ENCODE assay signal across 8 cellular contexts in genomic region chr13:51125495-51126226, GRCh38. TPM values are rescaled to one million over a fixed set of nuclear protein-coding genes. Genes with fewer than 3 reads are reported as not detected.
DNase-seq lines count a peak whose midpoint lies in the region; ATAC-seq and TF ChIP-seq lines count a peak whose summit lies in the region.

No MANE protein-coding gene starts in this region.

- TF ChIP-seq POLR2A in sigmoid colon (IDR thresholded peaks at IDR 0.05): no peak

- intact Hi-C loops in left cardiac atrium (cut with DNase I) (loop anchor here in 1 of 2 donors (5.0 to 10.0 kb wide), 3 partner anchors 162 to 999 kb away; partner anchors contain the start of gene NEK5), sigmoid colon (cut with DNase I) (loop anchor here (2.0 kb wide), 1 partner anchor 161 kb away; no protein-coding TSS in a partner anchor)

- TF ChIP-seq EP300 in Ishikawa (IDR thresholded peaks at IDR 0.05; ENCODE audit: borderline replicate concordance) (no peak), sigmoid colon (IDR thresholded peaks at IDR 0.05) (no peak)

- H3K36me3 ChIP-seq in NT2/D1 (ENCODE audit: insufficient read depth, insufficient read length, low read length) (no peaks in the 10 kb centered on the region), sigmoid colon (no peaks in the 10 kb centered on the region)

- DNase-seq in ELR (ENCODE audit: low read depth) (peak; percentile 62), NT2/D1 (ENCODE audit: low read depth, low spot score) (peak; percentile 58), left cardiac atrium (peak; percentile 43), sigmoid colon (peak; percentile 72)
- peak; percentile 33 for DNase-seq in activated naive CD4-positive, alpha-beta T cell treated with anti-CD3 and anti-CD28 coated beads, Interleukin-2, amount 50 U/mL, for 16 hours

- H3K4me1 ChIP-seq in NT2/D1 (ENCODE audit: insufficient read depth, insufficient read length): no peaks in the 10 kb centered on the region
- H3K4me1 ChIP-seq in sigmoid colon: no peaks in the 10 kb centered on the region

- H3K9me3 ChIP-seq in NT2/D1 (ENCODE audit: insufficient read depth, low read length) (no peaks in the 10 kb centered on the region), sigmoid colon (no peaks in the 10 kb centered on the region)

- H3K27ac ChIP-seq in sigmoid colon: no peak overlapping the region

- TF ChIP-seq RAD21 in Ishikawa (IDR thresholded peaks at IDR 0.05; ENCODE audit: low read depth): peak; percentile 96

- H3K27me3 ChIP-seq in NT2/D1 (ENCODE audit: insufficient read depth, insufficient read length) (no peaks in the 10 kb centered on the region), sigmoid colon (no peaks in the 10 kb centered on the region)

- WGBS in sigmoid colon, 2 donors: 14 to 29% methylated on average over 7 of the region's 7 CpGs

- H3K4me3 ChIP-seq in NT2/D1 (ENCODE audit: insufficient read length, low read depth) (no peak overlapping the region), sigmoid colon (no peak overlapping the region)

- H3K9ac ChIP-seq in NT2/D1 (ENCODE audit: insufficient read length, low read depth): no peak overlapping the region

- TF ChIP-seq CTCF in sigmoid colon (IDR thresholded peaks at IDR 0.05): peak; percentile 52 to 61 (median 55)

- peak; percentile 87 for ATAC-seq in GM21526 (IDR thresholded peaks at IDR 0.05; ENCODE audit: low FRiP score, unreplicated experiment)
- peak; percentile 67 to 75 for ATAC-seq in left cardiac atrium
- no peak for ATAC-seq in GM21737 (IDR thresholded peaks at IDR 0.05; ENCODE audit: unreplicated experiment)

TF ChIP-seq in Ishikawa, 13 proteins besides CTCF, POLR2A, EP300 and RAD21:
- no peak for TF ChIP-seq TCF12 (IDR thresholded peaks at IDR 0.05; ENCODE audit: low read depth)
- TF ChIP-seq EGR1 (IDR thresholded peaks at IDR 0.05): no peak
- no peak for TF ChIP-seq CREB1 (IDR thresholded peaks at IDR 0.05; ENCODE audit: low read depth)
- TF ChIP-seq FOXM1 (IDR thresholded peaks at IDR 0.05; ENCODE audit: borderline replicate concordance, low read depth): no peak
- TF ChIP-seq USF1 (IDR thresholded peaks at IDR 0.05): no peak
- TF ChIP-seq REST (IDR thresholded peaks at IDR 0.05; ENCODE audit: low read depth): no peak
- TF ChIP-seq YY1 (IDR thresholded peaks at IDR 0.05; ENCODE audit: low read depth): peak; percentile 73
- no peak for TF ChIP-seq CEBPB (IDR thresholded peaks at IDR 0.05)
TF ChIP-seq in Ishikawa: peak in this region for 1.

RNA-seq across cellular contexts. Expression of gene C13orf42, which starts 14.6 kb away (rescaled TPM):
- total RNA-seq in left cardiac atrium (not detected), sigmoid colon (not detected)
- not detected for polyA plus RNA-seq in sigmoid colon
